Comparison of ENCODE assay signal across 8 cellular contexts in the genomic region with DNA sequence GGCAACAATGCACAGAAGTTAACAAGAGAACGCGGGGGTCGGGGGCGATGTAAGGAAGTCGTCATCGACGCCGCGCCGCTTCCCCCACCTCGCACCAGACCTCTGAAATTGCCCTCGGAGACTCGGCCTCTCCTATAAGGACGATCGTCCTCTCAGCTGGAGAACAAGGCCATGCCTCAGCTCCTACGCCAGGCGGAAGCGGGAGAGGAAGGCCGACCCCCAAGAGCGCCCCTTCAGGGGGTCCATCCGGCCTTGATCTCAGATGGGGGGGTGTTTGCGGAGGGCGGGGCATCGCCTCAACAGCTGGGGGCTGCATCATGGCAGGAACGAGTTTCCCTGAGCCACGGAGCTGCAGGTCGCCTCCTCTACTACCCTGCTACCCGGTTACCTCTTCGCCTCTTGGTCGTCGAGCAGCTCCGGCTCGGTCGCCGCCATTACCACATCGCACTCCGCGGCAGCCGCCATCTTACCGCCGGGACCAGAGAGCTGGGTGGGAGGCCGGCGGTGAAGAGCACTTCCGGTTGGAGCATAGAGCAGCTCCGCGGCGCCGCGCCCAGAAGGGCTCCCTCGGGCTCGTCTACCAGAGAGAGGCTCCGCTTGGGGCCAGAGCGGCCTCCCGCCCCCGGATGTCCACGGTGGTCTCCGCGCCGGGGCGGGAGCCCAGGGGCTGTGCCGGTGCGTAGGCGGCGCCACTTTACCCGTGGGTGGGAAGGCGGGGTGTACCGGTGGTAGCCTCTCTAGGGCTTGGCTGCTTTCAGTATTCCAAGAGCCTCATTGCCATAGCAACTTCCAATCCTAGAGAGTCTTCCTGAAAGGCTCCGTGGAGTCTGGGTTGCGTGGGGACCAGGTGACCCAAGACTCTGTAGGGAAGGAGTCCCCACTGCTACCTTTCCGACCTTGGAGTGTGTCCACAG. TPM values are rescaled to one million over a fixed set of nuclear protein-coding genes. Genes with fewer than 3 reads are reported as not detected.
DNase-seq lines count a peak whose midpoint lies in the region; ATAC-seq and TF ChIP-seq lines count a peak whose summit lies in the region.

A gene with protein sequence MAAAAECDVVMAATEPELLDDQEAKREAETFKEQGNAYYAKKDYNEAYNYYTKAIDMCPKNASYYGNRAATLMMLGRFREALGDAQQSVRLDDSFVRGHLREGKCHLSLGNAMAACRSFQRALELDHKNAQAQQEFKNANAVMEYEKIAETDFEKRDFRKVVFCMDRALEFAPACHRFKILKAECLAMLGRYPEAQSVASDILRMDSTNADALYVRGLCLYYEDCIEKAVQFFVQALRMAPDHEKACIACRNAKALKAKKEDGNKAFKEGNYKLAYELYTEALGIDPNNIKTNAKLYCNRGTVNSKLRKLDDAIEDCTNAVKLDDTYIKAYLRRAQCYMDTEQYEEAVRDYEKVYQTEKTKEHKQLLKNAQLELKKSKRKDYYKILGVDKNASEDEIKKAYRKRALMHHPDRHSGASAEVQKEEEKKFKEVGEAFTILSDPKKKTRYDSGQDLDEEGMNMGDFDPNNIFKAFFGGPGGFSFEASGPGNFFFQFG (minus strand): TSS at position 488 of the 914 bp plus-strand sequence. CDS start 23 bp downstream, at position 465.

- H3K4me2 ChIP-seq in SU-DHL-6 (ENCODE audit: low read depth, low read length, poor library complexity, severe bottlenecking): peak within 1 kb of the TSS; percentile 76
- H3K4me2 ChIP-seq in parathyroid adenoma (ENCODE audit: low read length): peak within 1 kb of the TSS; percentile 82

- DNase-seq in GM10266 (ENCODE audit: extremely low spot score) (peak; percentile 93), NCI-H1105 treated with DMSO at 0.1 percent for 48 hours (lab: John Stamatoyannopoulos, UW) (peak; percentile 93), Right ventricle myocardium superior (peak; percentile 97), tibial artery (peak; percentile 91 to 94)
- DNase-seq in activated naive CD8-positive, alpha-beta T cell treated with anti-CD3 and anti-CD28 coated beads, Interleukin-2, amount 10 ng/mL, durations not matched to agents 7 days and 5 days: peak; percentile 90

- ATAC-seq in HG02623 (IDR thresholded peaks at IDR 0.05; ENCODE audit: unreplicated experiment): peak; percentile 84
- ATAC-seq in activated naive CD8-positive, alpha-beta T cell treated with anti-CD3 and anti-CD28 coated beads, Interleukin-2, amount 10 ng/mL, durations not matched to agents 7 days and 5 days (ENCODE audit: low read depth): peak; percentile 85
- ATAC-seq in Right ventricle myocardium superior (ENCODE audit: poor library complexity): peak; percentile 96

- H3K4me1 ChIP-seq in parathyroid adenoma (peaks cover 15% of the 10 kb centered on the region), tibial artery (peaks cover 0 to 62% (median 55%) of the 10 kb centered on the region in 4 donors)

- peak within 1 kb of the TSS; percentile 96 for H3K4me3 Mint-ChIP-seq in activated naive CD8-positive, alpha-beta T cell treated with anti-CD3 and anti-CD28 coated beads, Interleukin-2, amount 10 ng/mL, durations not matched to agents 7 days and 5 days

- H3K36me3 ChIP-seq in SU-DHL-6 (ENCODE audit: low read length) (no peaks in the 10 kb centered on the region), parathyroid adenoma (ENCODE audit: control insufficient read depth, insufficient read depth, low read length) (no peaks in the 10 kb centered on the region), tibial artery (peaks cover 2 to 9% (median 8%) of the 10 kb centered on the region in 3 donors)

- H3K4me3 ChIP-seq in SU-DHL-6 (ENCODE audit: insufficient read depth, low read length, poor library complexity, severe bottlenecking): peak within 1 kb of the TSS; percentile 90
- peak within 1 kb of the TSS; percentile 98 for H3K4me3 ChIP-seq in parathyroid adenoma (ENCODE audit: low read depth, low read length)
- peak within 1 kb of the TSS; percentile 83 to 87 for H3K4me3 ChIP-seq in tibial artery

- H3K36me3 Mint-ChIP-seq in activated naive CD8-positive, alpha-beta T cell treated with anti-CD3 and anti-CD28 coated beads, Interleukin-2, amount 10 ng/mL, durations not matched to agents 7 days and 5 days: peaks cover 5% of the 10 kb centered on the region

- intact Hi-C loops in Right ventricle myocardium superior (cut with DNase I): loop anchor here (5.0 kb wide), 1 partner anchor 50 kb away; a partner anchor contains a TSS
- intact Hi-C loops in tibial artery (cut with DNase I; ENCODE audit: low total_unique reads): no loop called here

- POLR2A ChIA-PET in activated naive CD8-positive, alpha-beta T cell treated with anti-CD3 and anti-CD28 coated beads, Interleukin-2, amount 10 ng/mL, durations not matched to agents 7 days and 5 days (lab: Charles Lee): interaction anchor here (0.6 to 6.9 kb wide), 27 partner anchors 9 to 1198 kb away, joined by 3 to 108 read pairs (median 4); a partner anchor contains a TSS

- H3K27me3 ChIP-seq in SU-DHL-6 (ENCODE audit: low read length) (no peaks in the 10 kb centered on the region), parathyroid adenoma (ENCODE audit: control insufficient read depth, insufficient read depth, low read length) (no peaks in the 10 kb centered on the region), tibial artery (no peaks in the 10 kb centered on the region)

- H3K27ac ChIP-seq in SU-DHL-6 (ENCODE audit: low read depth, low read length) (peak within 1 kb of the TSS; percentile 65), parathyroid adenoma (peak within 1 kb of the TSS; percentile 81), tibial artery (peak within 1 kb of the TSS; percentile 79 to 89)

- peak within 1 kb of the TSS; percentile 99 for H3K27ac Mint-ChIP-seq in activated naive CD8-positive, alpha-beta T cell treated with anti-CD3 and anti-CD28 coated beads, Interleukin-2, amount 10 ng/mL, durations not matched to agents 7 days and 5 days

- H3K79me2 ChIP-seq in SU-DHL-6 (ENCODE audit: insufficient read depth, low read length) (peaks cover 61% of the 10 kb centered on the region), parathyroid adenoma (peaks cover 58% of the 10 kb centered on the region)

- no peaks in the 10 kb centered on the region for H3K9me3 ChIP-seq in SU-DHL-6 (ENCODE audit: insufficient read depth, low read length)
- H3K9me3 ChIP-seq in parathyroid adenoma (ENCODE audit: control insufficient read depth, low read length): no peaks in the 10 kb centered on the region
- no peaks in the 10 kb centered on the region for H3K9me3 ChIP-seq in tibial artery

- H3K9ac ChIP-seq in SU-DHL-6 (ENCODE audit: low read length) (peak within 1 kb of the TSS; percentile 97), parathyroid adenoma (peak within 1 kb of the TSS; percentile 81)

- peaks cover 2% of the 10 kb centered on the region for H3K9me3 Mint-ChIP-seq in activated naive CD8-positive, alpha-beta T cell treated with anti-CD3 and anti-CD28 coated beads, Interleukin-2, amount 10 ng/mL, durations not matched to agents 7 days and 5 days

- H4K20me1 ChIP-seq in SU-DHL-6 (ENCODE audit: low read depth, low read length): no peaks in the 10 kb centered on the region

- TF ChIP-seq CTCF in GM10266 (IDR thresholded peaks at IDR 0.05; ENCODE audit: control insufficient read depth, insufficient read depth, low read depth, missing control alignments) (no peak), SU-DHL-6 (IDR thresholded peaks at IDR 0.05; ENCODE audit: insufficient read depth, low read length, poor library complexity, severe bottlenecking) (no peak), parathyroid adenoma (IDR thresholded peaks at IDR 0.05) (peak; percentile 5), tibial artery (IDR thresholded peaks at IDR 0.05) (no peak)

- H2AFZ ChIP-seq in SU-DHL-6 (ENCODE audit: low read depth, low read length, severe bottlenecking): peak within 1 kb of the TSS; percentile 87
- H2AFZ ChIP-seq in parathyroid adenoma: peak within 1 kb of the TSS; percentile 79

- H3K4me1 Mint-ChIP-seq in activated naive CD8-positive, alpha-beta T cell treated with anti-CD3 and anti-CD28 coated beads, Interleukin-2, amount 10 ng/mL, durations not matched to agents 7 days and 5 days: peaks cover 47% of the 10 kb centered on the region

- H3K9me2 ChIP-seq in SU-DHL-6 (replicated peaks; ENCODE audit: insufficient read depth, low read length): no peaks in the 10 kb centered on the region

- H3K27me3 Mint-ChIP-seq in activated naive CD8-positive, alpha-beta T cell treated with anti-CD3 and anti-CD28 coated beads, Interleukin-2, amount 10 ng/mL, durations not matched to agents 7 days and 5 days: no peaks in the 10 kb centered on the region

- H3F3A ChIP-seq in SU-DHL-6 (ENCODE audit: insufficient read depth): 0 out of 2 replicates have a peak, but pooled peaks cover 3% of the 10 kb centered on the region

RNA-seq across cellular contexts. Expression of the gene that starts here (rescaled TPM):
- total RNA-seq in activated naive CD8-positive, alpha-beta T cell treated with anti-CD3 and anti-CD28 coated beads, Interleukin-2, amount 10 ng/mL, durations not matched to agents 7 days and 5 days: 10 to 100 TPM; 86.7 to 93.7 TPM
- 81.2 TPM for total RNA-seq in Right ventricle myocardium superior

Comparison
In these comparisons a context has a peak if more than half of its experiments do, and no peak if none do; other contexts are left out.
1. Peak in every context shown above with its lines: DNase-seq, ATAC-seq, H3K4me3 ChIP-seq and H3K27ac ChIP-seq.